In the genomic region with DNA sequence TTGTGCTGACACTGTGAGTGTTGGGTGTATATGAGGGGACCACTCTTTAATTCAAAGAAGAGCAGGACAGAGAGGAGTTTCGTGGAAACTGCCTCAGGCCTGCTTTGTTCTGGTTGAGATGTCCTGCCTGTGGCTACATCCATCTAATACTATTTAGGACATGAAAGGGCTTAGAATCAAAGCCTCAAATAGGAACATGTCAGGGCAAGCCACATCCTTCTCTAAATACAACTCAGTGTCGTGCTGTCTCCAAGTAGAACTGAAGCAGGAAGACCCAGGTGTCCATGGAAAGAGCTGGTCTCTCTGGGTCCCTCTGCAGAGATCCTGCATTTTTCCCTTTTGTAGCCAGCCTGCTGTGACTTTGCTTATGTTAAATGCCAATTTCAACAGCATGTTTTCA, we compare ENCODE assay signal across 28 cellular contexts.
"Had no signal": no experiment of that assay in that cellular context is flagged by ENCODE, and none has a peak within 500 bp of the region (broad histone marks: within the 10 kb centered on the region; RNA-seq: fewer than 3 reads in every experiment).

No MANE protein-coding gene starts in this region.

- H3K4me1 Mint-ChIP-seq: central memory CD8-positive, alpha-beta T cell; neural progenitor cell had no signal

- H3K36me3 ChIP-seq: adrenal gland, gastrocnemius medialis, neural progenitor cell, spleen, tibial nerve had no signal

- DNase-seq: activated CD4-positive, alpha-beta memory T cell treated with anti-CD3 and anti-CD28 coated beads for 36 hours; activated CD4-positive, alpha-beta T cell treated with anti-CD3 and anti-CD28 coated beads, Interleukin-2, amount 10 ng/mL, durations not matched to agents 24 days and 14 days; activated CD4-positive, CD25-positive, alpha-beta regulatory T cell treated with anti-CD3 and anti-CD28 coated beads, Interleukin-2, amount 50 U/mL, for 72 hours; activated CD8-positive, alpha-beta memory T cell treated with anti-CD3 and anti-CD28 coated beads, Interleukin-2, amount 50 U/mL, for 4 hours; activated effector memory CD4-positive, alpha-beta T cell treated with anti-CD3 and anti-CD28 coated beads, Interleukin-2, amount 50 U/mL, for 16 hours; activated naive CD4-positive, alpha-beta T cell treated with anti-CD3 and anti-CD28 coated beads for 36 hours; activated naive CD8-positive, alpha-beta T cell treated with anti-CD3 and anti-CD28 coated beads for 36 hours; activated T-cell treated with anti-CD3 and anti-CD28 coated beads, Interleukin-2, amount 50 U/mL, for 1 hour; adrenal gland; dermis blood vessel endothelial cell; effector CD4-positive, alpha-beta T cell; gastrocnemius medialis; glutamatergic neuron; natural killer cell; occipital lobe; psoas muscle; spleen; stimulated activated CD4-positive, alpha-beta T cell treated with anti-CD3 and anti-CD28 coated beads, Interleukin-2, amount 100 ng/mL, for 48 hours; stimulated activated naive CD4-positive, alpha-beta T cell treated with Interleukin-2 at 50 U/mL for 16 hours; T-helper 9 cell had no signal

- H3K9me3 Mint-ChIP-seq: activated CD4-positive, alpha-beta memory T cell treated with anti-CD3 and anti-CD28 coated beads for 36 hours; activated CD4-positive, alpha-beta T cell treated with anti-CD3 and anti-CD28 coated beads, Interleukin-2, amount 10 ng/mL, durations not matched to agents 24 days and 14 days; activated naive CD4-positive, alpha-beta T cell treated with anti-CD3 and anti-CD28 coated beads for 36 hours; activated naive CD8-positive, alpha-beta T cell treated with anti-CD3 and anti-CD28 coated beads for 36 hours; activated T-helper 1 cell treated with anti-CD3 and anti-CD28 coated beads, Interleukin-12 subunit alpha, Interleukin-12 subunit beta, Interleukin-2, Interleukin-4 antibody, amounts not matched to agents 30 ng/mL and 10 ng/mL and 1 ng/mL, durations not matched to agents 14 hours and 24 hours and 36 hours; central memory CD8-positive, alpha-beta T cell; memory B cell; natural killer cell; neural progenitor cell had no signal

- H3K27me3 Mint-ChIP-seq: activated CD4-positive, alpha-beta memory T cell treated with anti-CD3 and anti-CD28 coated beads for 36 hours had no signal

- H3K27me3 ChIP-seq: adrenal gland, gastrocnemius medialis, hepatocyte, neural progenitor cell, spleen, tibial nerve had no signal

- H3K4me3 Mint-ChIP-seq: activated CD4-positive, alpha-beta memory T cell treated with anti-CD3 and anti-CD28 coated beads for 36 hours; activated CD4-positive, alpha-beta T cell treated with anti-CD3 and anti-CD28 coated beads, Interleukin-2, amount 10 ng/mL, durations not matched to agents 24 days and 14 days; activated naive CD4-positive, alpha-beta T cell treated with anti-CD3 and anti-CD28 coated beads for 36 hours; activated naive CD8-positive, alpha-beta T cell treated with anti-CD3 and anti-CD28 coated beads for 36 hours; activated T-helper 1 cell treated with anti-CD3 and anti-CD28 coated beads, Interleukin-12 subunit alpha, Interleukin-12 subunit beta, Interleukin-2, Interleukin-4 antibody, amounts not matched to agents 30 ng/mL and 10 ng/mL and 1 ng/mL, durations not matched to agents 14 hours and 24 hours and 36 hours; central memory CD8-positive, alpha-beta T cell; memory B cell; natural killer cell; neural progenitor cell had no signal

- H3K27ac Mint-ChIP-seq: activated CD4-positive, alpha-beta memory T cell treated with anti-CD3 and anti-CD28 coated beads for 36 hours; activated CD4-positive, alpha-beta T cell treated with anti-CD3 and anti-CD28 coated beads, Interleukin-2, amount 10 ng/mL, durations not matched to agents 24 days and 14 days; activated naive CD4-positive, alpha-beta T cell treated with anti-CD3 and anti-CD28 coated beads for 36 hours; activated T-helper 1 cell treated with anti-CD3 and anti-CD28 coated beads, Interleukin-12 subunit alpha, Interleukin-12 subunit beta, Interleukin-2, Interleukin-4 antibody, amounts not matched to agents 30 ng/mL and 10 ng/mL and 1 ng/mL, durations not matched to agents 14 hours and 24 hours and 36 hours; memory B cell; natural killer cell; neural progenitor cell had no signal

- H3K4me3 ChIP-seq: adrenal gland, gastrocnemius medialis, hepatocyte, neural progenitor cell, psoas muscle, spleen, tibial nerve had no signal

- H3K36me3 Mint-ChIP-seq: activated CD4-positive, alpha-beta memory T cell treated with anti-CD3 and anti-CD28 coated beads for 36 hours; activated naive CD8-positive, alpha-beta T cell treated with anti-CD3 and anti-CD28 coated beads for 36 hours; memory B cell; natural killer cell; neural progenitor cell had no signal

- H3K27ac ChIP-seq: adrenal gland, epithelial cell of prostate, gastrocnemius medialis, hepatocyte, neural progenitor cell, parathyroid adenoma, psoas muscle, spleen, tibial nerve had no signal

- H3K9me3 ChIP-seq: adrenal gland, gastrocnemius medialis, psoas muscle, spleen, tibial nerve had no signal

- H3K4me1 ChIP-seq: neural progenitor cell, parathyroid adenoma, tibial nerve had no signal
